Comparison of ENCODE assay signal across 11 cellular contexts in the genomic region with DNA sequence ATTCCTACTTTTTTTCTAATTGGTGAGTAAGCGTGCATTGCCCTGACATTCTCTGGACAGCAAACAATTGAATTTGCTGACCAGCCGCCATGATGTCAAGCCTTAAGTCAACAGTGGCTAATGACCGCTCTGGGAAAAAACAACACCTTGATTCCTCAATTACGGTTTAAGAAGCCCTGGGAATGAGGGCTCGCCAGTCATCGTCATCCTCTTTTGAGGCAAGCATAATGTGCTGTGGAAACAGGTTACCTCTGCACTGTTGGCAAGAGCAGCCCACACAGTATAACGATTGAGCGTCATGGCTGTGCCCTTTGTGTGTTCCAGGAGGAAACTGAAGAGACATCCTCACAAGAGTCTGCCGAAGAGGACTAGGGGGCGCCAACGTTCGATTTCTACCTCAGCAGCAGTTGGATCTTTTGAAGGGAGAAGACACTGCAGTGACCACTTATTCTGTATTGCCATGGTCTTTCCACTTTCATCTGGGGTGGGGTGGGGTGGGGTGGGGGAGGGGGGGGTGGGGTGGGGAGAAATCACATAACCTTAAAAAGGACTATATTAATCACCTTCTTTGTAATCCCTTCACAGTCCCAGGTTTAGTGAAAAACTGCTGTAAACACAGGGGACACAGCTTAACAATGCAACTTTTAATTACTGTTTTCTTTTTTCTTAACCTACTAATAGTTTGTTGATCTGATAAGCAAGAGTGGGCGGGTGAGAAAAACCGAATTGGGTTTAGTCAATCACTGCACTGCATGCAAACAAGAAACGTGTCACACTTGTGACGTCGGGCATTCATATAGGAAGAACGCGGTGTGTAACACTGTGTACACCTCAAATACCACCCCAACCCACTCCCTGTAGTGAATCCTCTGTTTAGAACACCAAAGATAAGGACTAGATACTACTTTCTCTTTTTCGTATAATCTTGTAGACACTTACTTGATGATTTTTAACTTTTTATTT.
DNase-seq lines count a peak whose midpoint lies in the region; ATAC-seq and TF ChIP-seq lines count a peak whose summit lies in the region.
"Had no signal": no experiment of that assay in that cellular context is flagged by ENCODE, and none has a peak within 500 bp of the region (broad histone marks: within the 10 kb centered on the region; RNA-seq: fewer than 3 reads in every experiment).

No MANE protein-coding gene starts in this region.

- H3K4me3 ChIP-seq in BJ (ENCODE audit: low read depth, low read length) (no peak overlapping the region), GM12875 (ENCODE audit: low read depth, low read length) (no peak overlapping the region), left lung (no peak overlapping the region)
- H3K4me3 ChIP-seq in CD8-positive, alpha-beta T cell (ENCODE audit: low read depth, low read length), result no peak overlapping the region

- H3K27me3 ChIP-seq in BJ (ENCODE audit: control insufficient read depth, insufficient read depth, low read length) (no peaks in the 10 kb centered on the region), left lung (peaks cover 0 to 18% of the 10 kb centered on the region in 2 donors)
- peaks cover 3% of the 10 kb centered on the region for H3K27me3 ChIP-seq in CD8-positive, alpha-beta T cell (ENCODE audit: insufficient read depth, low read length)

- CTCF ChIA-PET in BJ (lab: Yijun Ruan, JAX), result interaction anchor here (0.5 to 1.1 kb wide), 4 partner anchors 22 to 1959 kb away, joined by 3 to 4 read pairs (median 3); no protein-coding TSS in a partner anchor
- CTCF ChIA-PET in CD8-positive, alpha-beta T cell (lab: Charles Lee), result no interaction called here

- no peak overlapping the region for H3K4me3 Mint-ChIP-seq in CD8-positive, alpha-beta T cell

- H3K36me3 Mint-ChIP-seq in CD8-positive, alpha-beta T cell, result no peaks in the 10 kb centered on the region

- intact Hi-C loops in CD8-positive, alpha-beta T cell (cut with DNase I, micrococcal nuclease), result no loop called here
- intact Hi-C loops in left lung (cut with DNase I), result no loop called here

- H3K27ac ChIP-seq in CD8-positive, alpha-beta T cell (ENCODE audit: low read depth, low read length), result no peak overlapping the region
- no peak overlapping the region for H3K27ac ChIP-seq in left lung

- H3K36me3 ChIP-seq in BJ (ENCODE audit: control insufficient read depth, insufficient read depth, low read length), result no peaks in the 10 kb centered on the region
- no peaks in the 10 kb centered on the region for H3K36me3 ChIP-seq in CD8-positive, alpha-beta T cell (ENCODE audit: insufficient read depth, low read length)
- H3K36me3 ChIP-seq in left lung, result no peaks in the 10 kb centered on the region

- POLR2A ChIA-PET in BJ (lab: Charles Lee), result no interaction called here
- POLR2A ChIA-PET in CD8-positive, alpha-beta T cell (lab: Charles Lee), result no interaction called here

- no peaks in the 10 kb centered on the region for H3K4me1 ChIP-seq in CD8-positive, alpha-beta T cell (ENCODE audit: insufficient read depth, low read length)
- no peaks in the 10 kb centered on the region for H3K4me1 ChIP-seq in left lung

- H3K9me3 Mint-ChIP-seq in CD8-positive, alpha-beta T cell, result no peaks in the 10 kb centered on the region
- H3K9me3 Mint-ChIP-seq: activated T-helper 2 cell treated with anti-CD3 and anti-CD28 coated beads, Interferon-gamma antibody, Interleukin-2, Interleukin-4, amounts not matched to agents 10 μg/mL and 5 μg/mL and 100 μg/mL, durations not matched to agents 14 hours and 24 hours and 36 hours had no signal

- H3K27ac Mint-ChIP-seq in CD8-positive, alpha-beta T cell, result no peak overlapping the region
- H3K27ac Mint-ChIP-seq: activated T-helper 2 cell treated with anti-CD3 and anti-CD28 coated beads, Interferon-gamma antibody, Interleukin-2, Interleukin-4, amounts not matched to agents 10 μg/mL and 5 μg/mL and 100 μg/mL, durations not matched to agents 14 hours and 24 hours and 36 hours had no signal

- TF ChIP-seq CTCF in BJ (IDR thresholded peaks at IDR 0.05; ENCODE audit: insufficient read depth, low read depth, low read length), result 0 out of 2 replicates have a peak, but pooled peaks have one; percentile 3
- TF ChIP-seq CTCF in GM12875 (IDR thresholded peaks at IDR 0.05; ENCODE audit: borderline replicate concordance, insufficient read depth, low read depth, low read length), result peak; percentile 22; the same call in 1 of the 2 replicates
- TF ChIP-seq CTCF in CD8-positive, alpha-beta T cell (IDR thresholded peaks at IDR 0.05), result no peak
- TF ChIP-seq CTCF in left lung (IDR thresholded peaks at IDR 0.05), result no peak

- H3K4me1 Mint-ChIP-seq in CD8-positive, alpha-beta T cell (ENCODE audit: low read depth), result no peaks in the 10 kb centered on the region

- H3K9me3 ChIP-seq in CD8-positive, alpha-beta T cell (ENCODE audit: low read length), result no peaks in the 10 kb centered on the region
- H3K9me3 ChIP-seq in left lung, result no peaks in the 10 kb centered on the region

- no peak for ATAC-seq in CD8-positive, alpha-beta T cell
- ATAC-seq in left lung, result no peak
- ATAC-seq in GM19328 (IDR thresholded peaks at IDR 0.05; ENCODE audit: unreplicated experiment), result no peak

- DNase-seq in BJ (ENCODE audit: low read depth) (no peak), SHP77 (lab: John Stamatoyannopoulos, UW) (peak; percentile 8 to 30), iPS DF 4.7 (ENCODE audit: extremely low read depth, low spot score) (peak; percentile 51), left lung (no peak), COLO829 (ENCODE audit: low spot score) (no peak)
- no peak for DNase-seq in CD8-positive, alpha-beta T cell
- DNase-seq: islet precursor cell, NCI-H187 had no signal

- H3K27me3 Mint-ChIP-seq in CD8-positive, alpha-beta T cell (ENCODE audit: low read depth), result peaks cover 28% of the 10 kb centered on the region

Comparison
In these comparisons a context has a peak if more than half of its experiments do, and no peak if none do; other contexts are left out.
1. DNase-seq: peak in SHP77 (2 of 2) and iPS DF 4.7 (single experiment); none in BJ (single experiment), CD8-positive, alpha-beta T cell (0 of 7), left lung (0 of 2) and COLO829 (single experiment).
2. CTCF ChIP-seq: peak in BJ (single experiment) and GM12875 (single experiment); none in CD8-positive, alpha-beta T cell (single experiment) and left lung (0 of 2).